In the genomic region with DNA sequence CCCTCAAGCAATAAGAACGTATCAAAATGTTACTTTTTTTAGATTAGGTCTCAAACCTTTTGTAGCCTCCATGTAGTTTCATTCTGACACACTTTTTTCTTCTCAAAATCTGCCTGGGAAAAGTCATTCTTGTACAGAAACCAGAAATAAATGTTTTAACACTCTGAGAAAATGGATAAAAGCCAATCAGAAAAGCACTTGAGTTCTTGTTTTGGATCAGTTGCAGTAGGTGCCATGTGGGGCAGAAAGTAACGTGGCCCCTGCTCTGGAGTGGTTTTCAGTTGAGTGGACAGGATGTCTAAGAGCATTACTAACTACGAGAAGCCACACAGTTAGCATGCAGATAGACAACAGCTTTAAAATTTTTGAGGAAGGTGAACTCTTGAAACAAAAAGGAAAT, we compare ENCODE assay signal across 8 cellular contexts.
DNase-seq lines count a peak whose midpoint lies in the region; ATAC-seq and TF ChIP-seq lines count a peak whose summit lies in the region.

No MANE protein-coding gene starts in this region.

- H3K36me3 Mint-ChIP-seq in dendritic cell treated with granulocyte-macrophage colony-stimulating factor and Interleukin-4, amounts not matched to agents 40 ng/mL and 50 ng/mL, for 4 days (ENCODE audit: low read depth): peaks cover 31% of the 10 kb centered on the region

- no peak for TF ChIP-seq CTCF in GM12865 (IDR thresholded peaks at IDR 0.05; ENCODE audit: insufficient read depth, low read depth, low read length, missing control alignments)

- H3K4me1 Mint-ChIP-seq in dendritic cell treated with granulocyte-macrophage colony-stimulating factor and Interleukin-4, amounts not matched to agents 40 ng/mL and 50 ng/mL, for 4 days (ENCODE audit: low read depth): peaks cover 68% of the 10 kb centered on the region

- DNase-seq in GM12865 (ENCODE audit: low read depth) (peak; percentile 94), cortex of kidney (lab: John Stamatoyannopoulos, UW) (no peak), iPS-NIHi11 (ENCODE audit: low spot score) (no peak), HUDEP-2 (lab: John Stamatoyannopoulos, UW; ENCODE audit: unreplicated experiment in 76 of 76) (no peak)
- no peak for DNase-seq in central memory CD4-positive, alpha-beta T cell

- H3K9me3 Mint-ChIP-seq in dendritic cell treated with granulocyte-macrophage colony-stimulating factor and Interleukin-4, amounts not matched to agents 40 ng/mL and 50 ng/mL, for 4 days: no peaks in the 10 kb centered on the region

- H3K27me3 Mint-ChIP-seq in dendritic cell treated with granulocyte-macrophage colony-stimulating factor and Interleukin-4, amounts not matched to agents 40 ng/mL and 50 ng/mL, for 4 days: no peaks in the 10 kb centered on the region

- peak overlapping the region; percentile 67 for H3K27ac Mint-ChIP-seq in dendritic cell treated with granulocyte-macrophage colony-stimulating factor and Interleukin-4, amounts not matched to agents 40 ng/mL and 50 ng/mL, for 4 days

- H3K4me3 ChIP-seq in GM12865 (ENCODE audit: low read depth, low read length): no peak overlapping the region

- ATAC-seq in GM19467 (IDR thresholded peaks at IDR 0.05; ENCODE audit: unreplicated experiment): peak; percentile 88
- peak; percentile 83 for ATAC-seq in HG03457 (IDR thresholded peaks at IDR 0.05; ENCODE audit: unreplicated experiment)

- intact Hi-C loops in dendritic cell treated with granulocyte-macrophage colony-stimulating factor and Interleukin-4, amounts not matched to agents 40 ng/mL and 50 ng/mL, for 4 days (cut with micrococcal nuclease): no loop called here

- H3K4me3 Mint-ChIP-seq in dendritic cell treated with granulocyte-macrophage colony-stimulating factor and Interleukin-4, amounts not matched to agents 40 ng/mL and 50 ng/mL, for 4 days: no peak overlapping the region
